In the genomic region with DNA sequence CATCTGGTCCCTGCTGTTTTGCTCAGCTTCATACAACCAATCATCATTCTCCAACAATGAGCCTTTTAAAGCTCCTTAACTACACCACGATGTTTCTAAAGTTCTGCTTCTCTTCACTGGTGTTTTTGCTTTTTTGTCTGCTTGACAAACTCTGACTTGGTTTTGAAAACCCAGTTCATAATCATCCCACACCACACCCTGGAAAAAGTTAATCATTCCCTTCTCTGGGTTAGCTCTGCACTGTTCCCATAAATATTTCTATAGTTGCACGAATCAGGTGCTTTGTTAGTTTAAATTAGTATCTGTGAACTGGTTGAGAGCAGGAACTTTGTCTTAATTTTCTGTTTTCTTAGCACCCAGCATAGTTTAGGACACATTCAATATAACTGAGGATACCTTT, we compare ENCODE assay signal across 17 cellular contexts.
DNase-seq lines count a peak whose midpoint lies in the region; ATAC-seq and TF ChIP-seq lines count a peak whose summit lies in the region.
"Had no signal": no experiment of that assay in that cellular context is flagged by ENCODE, and none has a peak within 500 bp of the region (broad histone marks: within the 10 kb centered on the region; RNA-seq: fewer than 3 reads in every experiment).

No MANE protein-coding gene starts in this region.

- H3K4me3 Mint-ChIP-seq in chondrocyte (ENCODE audit: unreplicated experiment) = no peak overlapping the region
- H3K4me3 Mint-ChIP-seq: CD4-positive, CD25-positive, alpha-beta regulatory T cell; IgD-negative memory B cell had no signal

- H3K4me1 Mint-ChIP-seq in chondrocyte (ENCODE audit: low read depth) = peaks cover 52% of the 10 kb centered on the region
- H3K4me1 Mint-ChIP-seq: CD4-positive, CD25-positive, alpha-beta regulatory T cell had no signal

- no peaks in the 10 kb centered on the region for H3K36me3 Mint-ChIP-seq in chondrocyte (ENCODE audit: low read depth)
- H3K36me3 Mint-ChIP-seq: CD4-positive, CD25-positive, alpha-beta regulatory T cell; IgD-negative memory B cell had no signal

- DNase-seq in chondrocyte (ENCODE audit: low spot score) (no peak), kidney tubule cell (ENCODE audit: low spot score) (peak; percentile 31), sciatic nerve (ENCODE audit: low spot score) (no peak), amniotic stem cell (lab: John Stamatoyannopoulos, UW) (no peak), left ventricle myocardium superior (no peak), NCI-H446 (lab: John Stamatoyannopoulos, UW) (no peak)
- DNase-seq: CD4-positive, CD25-positive, alpha-beta regulatory T cell; DMS153; NCI-H1105; NCI-H146; NCI-H2029; NCI-H226; NCI-H774; NK-92 treated with Interleukin-12 subunit alpha and Interleukin-12 subunit beta, amount 100 ng/mL, for 24 hours; SHP77 treated with DMSO at 0.1 percent for 48 hours had no signal

- H3K27ac Mint-ChIP-seq in chondrocyte (ENCODE audit: unreplicated experiment) = peak overlapping the region; percentile 11
- H3K27ac Mint-ChIP-seq: CD4-positive, CD25-positive, alpha-beta regulatory T cell; IgD-negative memory B cell had no signal

- ATAC-seq in sciatic nerve = peak; percentile 56
- ATAC-seq in left ventricle myocardium superior = no peak
- ATAC-seq in GM21529 (IDR thresholded peaks at IDR 0.05; ENCODE audit: unreplicated experiment) = no peak

- no peaks in the 10 kb centered on the region for H3K27me3 Mint-ChIP-seq in chondrocyte (ENCODE audit: low read depth)

- TF ChIP-seq CTCF in chondrocyte (IDR thresholded peaks at IDR 0.05) = no peak

- no peaks in the 10 kb centered on the region for H3K9me3 Mint-ChIP-seq in chondrocyte (ENCODE audit: low read depth)
- H3K9me3 Mint-ChIP-seq: CD4-positive, CD25-positive, alpha-beta regulatory T cell; IgD-negative memory B cell had no signal

- intact Hi-C loops in sciatic nerve (cut with DNase I) (no loop called here), left ventricle myocardium superior (cut with micrococcal nuclease) (no loop called here)
